18 cellular contexts compared by ENCODE assay signal in the genomic region with DNA sequence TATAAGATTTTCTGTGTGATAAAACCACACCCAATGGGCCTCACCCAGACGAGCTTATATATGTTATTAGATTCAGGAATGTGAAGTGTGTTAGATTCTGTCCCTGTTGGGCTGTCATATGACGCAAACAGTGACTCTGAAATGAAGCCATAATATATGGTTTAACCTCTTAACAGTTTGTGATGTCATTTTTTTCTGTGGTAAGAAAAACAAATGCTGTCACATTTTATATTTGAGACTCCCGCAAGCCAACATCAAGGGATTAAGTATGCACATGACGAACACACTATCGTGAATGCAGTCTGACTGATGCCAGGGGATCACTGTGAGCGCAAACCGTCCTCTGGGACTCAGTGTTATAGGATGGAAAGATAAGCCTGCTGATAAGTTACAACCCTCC.
DNase-seq lines count a peak whose midpoint lies in the region; ATAC-seq, FAIRE-seq and TF ChIP-seq lines count a peak whose summit lies in the region.
"Had no signal": no experiment of that assay in that cellular context is flagged by ENCODE, and none has a peak within 500 bp of the region (broad histone marks: within the 10 kb centered on the region; RNA-seq: fewer than 3 reads in every experiment).

No MANE protein-coding gene starts in this region.

- 76 to 79% methylated on average over 7 of the region's 7 CpGs for WGBS in pancreas, 2 donors

- TF ChIP-seq CTCF in D721Med (IDR thresholded peaks at IDR 0.05; ENCODE audit: insufficient read depth, missing control alignments): no peak
- TF ChIP-seq CTCF in osteoblast (IDR thresholded peaks at IDR 0.05; ENCODE audit: extremely low read depth, low read depth, low read length): no peak
- TF ChIP-seq CTCF in pancreas (IDR thresholded peaks at IDR 0.05): no peak

- CTCF ChIA-PET in HEK293T (lab: Yijun Ruan, JAX): interaction anchor here (0.6 kb wide), 1 partner anchor 67 kb away, joined by 3 read pairs; no protein-coding TSS in a partner anchor

- H3K4me3 ChIP-seq in osteoblast (ENCODE audit: insufficient read depth, low read length) (no peak overlapping the region), pancreas (no peak overlapping the region)
- H3K4me3 ChIP-seq: A549, HAP-1 had no signal

- ATAC-seq in GM19463 (IDR thresholded peaks at IDR 0.05; ENCODE audit: unreplicated experiment) (no peak), pancreas (no peak)
- ATAC-seq: A549 had no signal

- peak; percentile 29 for FAIRE-seq in D721Med (lab: Jason Lieb, UNC)
- no peak for FAIRE-seq in pancreas (lab: Jason Lieb, UNC)
- FAIRE-seq: A549, GM12892 had no signal

- no peaks in the 10 kb centered on the region for H3K36me3 ChIP-seq in osteoblast (ENCODE audit: insufficient read depth, low read length)
- no peaks in the 10 kb centered on the region for H3K36me3 ChIP-seq in pancreas
- H3K36me3 ChIP-seq: BE2C, HAP-1 had no signal

- DNase-seq in D721Med (ENCODE audit: insufficient read length, low spot score) (no peak), HEK293T (ENCODE audit: extremely low spot score) (peak; percentile 17), iris pigment epithelial cell (ENCODE audit: low read depth) (peak; percentile 12), osteoblast (ENCODE audit: insufficient read length, low spot score, missing footprints) (peak; percentile 30), NCI-H69 (lab: John Stamatoyannopoulos, UW) (no peak), HuH-7.5 (ENCODE audit: low spot score) (no peak), pancreas (no peak)
- DNase-seq: BE2C; CD4-positive, alpha-beta memory T cell; DND-41; GDM1; GOT3 had no signal

- H3K79me2 ChIP-seq in osteoblast (ENCODE audit: insufficient read depth, low read length): no peaks in the 10 kb centered on the region

- POLR2A ChIA-PET in HEK293T (lab: Yijun Ruan, JAX): no interaction called here

- peaks cover 11% of the 10 kb centered on the region for H3K27me3 ChIP-seq in osteoblast (ENCODE audit: insufficient read depth, low read length)
- peaks cover 0 to 8% (median under 1%) of the 10 kb centered on the region in 4 donors for H3K27me3 ChIP-seq in pancreas

- H3K9me3 ChIP-seq in osteoblast (ENCODE audit: low read depth, low read length) (no peaks in the 10 kb centered on the region), pancreas (no peaks in the 10 kb centered on the region)
- H3K9me3 ChIP-seq: A549, BE2C, HAP-1 had no signal

- H3K4me1 ChIP-seq in osteoblast (ENCODE audit: insufficient read depth, low read length) (no peaks in the 10 kb centered on the region), pancreas (no peaks in the 10 kb centered on the region)
- H3K4me1 ChIP-seq: A549, BE2C, HAP-1 had no signal

- intact Hi-C loops in pancreas (cut with DNase I): no loop called here

- no peaks in the 10 kb centered on the region for H4K20me1 ChIP-seq in osteoblast (ENCODE audit: insufficient read depth, low read length)

- H3K27ac ChIP-seq in osteoblast (ENCODE audit: low read depth, low read length) (no peak overlapping the region), pancreas (no peak overlapping the region)
- H3K27ac ChIP-seq: A549, C4-2B, HL-60 had no signal

- no peak overlapping the region for H3K4me2 ChIP-seq in osteoblast (ENCODE audit: insufficient read depth, low read length)
- H3K4me2 ChIP-seq: A549 had no signal

- H2AFZ ChIP-seq in osteoblast (ENCODE audit: low read length): no peak overlapping the region

TF ChIP-seq in HEK293T, 16 proteins besides CTCF, POLR2A, EP300 and RAD21:
- TF ChIP-seq, protein P1, sequence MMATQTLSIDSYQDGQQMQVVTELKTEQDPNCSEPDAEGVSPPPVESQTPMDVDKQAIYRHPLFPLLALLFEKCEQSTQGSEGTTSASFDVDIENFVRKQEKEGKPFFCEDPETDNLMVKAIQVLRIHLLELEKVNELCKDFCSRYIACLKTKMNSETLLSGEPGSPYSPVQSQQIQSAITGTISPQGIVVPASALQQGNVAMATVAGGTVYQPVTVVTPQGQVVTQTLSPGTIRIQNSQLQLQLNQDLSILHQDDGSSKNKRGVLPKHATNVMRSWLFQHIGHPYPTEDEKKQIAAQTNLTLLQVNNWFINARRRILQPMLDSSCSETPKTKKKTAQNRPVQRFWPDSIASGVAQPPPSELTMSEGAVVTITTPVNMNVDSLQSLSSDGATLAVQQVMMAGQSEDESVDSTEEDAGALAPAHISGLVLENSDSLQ (IDR thresholded peaks at IDR 0.05): peak; percentile 68
- no peak for TF ChIP-seq FOXA1 (IDR thresholded peaks at IDR 0.05)

Comparison
In these comparisons a context has a peak if more than half of its experiments do, and no peak if none do; other contexts are left out.
1. DNase-seq: peak in HEK293T (single experiment), iris pigment epithelial cell (single experiment) and osteoblast (single experiment); none in D721Med (single experiment), NCI-H69 (single experiment), HuH-7.5 (single experiment) and pancreas (0 of 6).